Comparison of ENCODE assay signal across 1 cellular context in the genomic region with DNA sequence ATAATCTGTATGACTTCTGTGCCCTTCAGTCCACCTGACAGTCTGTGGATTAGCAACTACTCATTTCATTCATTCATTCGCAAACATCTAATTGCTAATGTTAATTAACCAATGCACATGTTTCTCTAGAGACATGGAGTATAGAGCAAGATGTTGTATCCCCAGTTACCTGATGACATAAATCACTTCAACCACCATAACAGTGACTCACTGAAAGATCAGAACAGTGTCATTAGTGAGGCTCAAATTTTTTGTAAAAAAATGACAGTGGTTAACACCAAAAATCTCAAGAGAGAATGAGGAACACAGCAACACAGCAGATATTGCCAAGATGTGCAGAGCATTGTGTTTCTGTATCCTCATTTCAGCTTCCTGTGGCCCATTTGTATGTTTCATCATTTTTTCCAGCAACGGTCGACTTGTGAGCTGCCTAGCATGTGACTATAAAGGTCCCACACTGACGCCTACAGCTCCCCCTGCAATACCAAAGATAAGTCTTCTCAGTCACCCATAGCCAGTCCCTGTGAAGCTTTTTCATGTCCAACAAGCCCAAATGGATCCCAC.
TF ChIP-seq lines count a peak whose summit lies in the region.

No MANE protein-coding gene starts in this region.

TF ChIP-seq in GM12878, 131 proteins besides CTCF, POLR2A, EP300 and RAD21 (continues in another document):
- TF ChIP-seq PML (IDR thresholded peaks at IDR 0.05; ENCODE audit: low read length) (no peak), GABPA (IDR thresholded peaks at IDR 0.05; ENCODE audit: low read depth) (no peak), SPI1 (IDR thresholded peaks at IDR 0.05; ENCODE audit: borderline replicate concordance, insufficient read depth, low read depth, low read length) (peak; percentile 65; the same call in 1 of the 2 replicates), ASH2L (IDR thresholded peaks at IDR 0.05; ENCODE audit: borderline replicate concordance, low read depth) (no peak), MYC (IDR thresholded peaks at IDR 0.05; ENCODE audit: insufficient read depth, insufficient read length, insufficient replicate concordance, low read length, severe bottlenecking) (no peak), SREBF1 (IDR thresholded peaks at IDR 0.05; ENCODE audit: low read length) (no peak), EGR1 (IDR thresholded peaks at IDR 0.05; ENCODE audit: borderline replicate concordance in 1 of 2, low read depth in 2 of 2, low read length in 2 of 2) (no peak), BHLHE40 (IDR thresholded peaks at IDR 0.05; ENCODE audit: borderline replicate concordance in 1 of 2, low read depth in 2 of 2, low read length in 1 of 2) (peak; percentile 54 to 83), IKZF1 (conservative IDR thresholded peaks at IDR 0.05) (peak; percentile 85), RFX5 (IDR thresholded peaks at IDR 0.05; ENCODE audit: low read depth, low read length) (no peak), DPF2 (IDR thresholded peaks at IDR 0.05) (peak; percentile 90; the same call in 1 of the 2 replicates), NR2C2 (IDR thresholded peaks at IDR 0.05; ENCODE audit: borderline replicate concordance, control insufficient read depth, insufficient read length, low read depth) (no peak), NFYA (IDR thresholded peaks at IDR 0.05; ENCODE audit: borderline replicate concordance, low read depth, low read length) (no peak), ZNF24 (IDR thresholded peaks at IDR 0.05) (peak; percentile 98), TCF3 (IDR thresholded peaks at IDR 0.05; ENCODE audit: borderline replicate concordance, insufficient read depth, low read depth, low read length) (no peak), ATF7 (IDR thresholded peaks at IDR 0.05; ENCODE audit: low read depth) (peak; percentile 98), CREM (IDR thresholded peaks at IDR 0.05; ENCODE audit: low read depth) (no peak), HDAC2 (IDR thresholded peaks at IDR 0.05) (no peak), TBL1XR1 (IDR thresholded peaks at IDR 0.05; ENCODE audit: low read depth, low read length) (no peak), SMC3 (IDR thresholded peaks at IDR 0.05; ENCODE audit: borderline replicate concordance, low read length) (0 out of 2 replicates have a peak, but pooled peaks have one; percentile 3), POLR2AphosphoS5 (IDR thresholded peaks at IDR 0.05; ENCODE audit: low read length) (no peak), POU2F2 (IDR thresholded peaks at IDR 0.05; ENCODE audit: borderline replicate concordance, low read depth, low read length) (0 out of 3 replicates have a peak, but pooled peaks have one; percentile 20), PAX8 (IDR thresholded peaks at IDR 0.05) (no peak), STAT1 (conservative IDR thresholded peaks at IDR 0.05) (no peak), ZNF207 (IDR thresholded peaks at IDR 0.05; ENCODE audit: borderline replicate concordance) (peak; percentile 46; the same call in 1 of the 2 replicates), ZNF622 (IDR thresholded peaks at IDR 0.05) (no peak), ESRRA (IDR thresholded peaks at IDR 0.05; ENCODE audit: low read length) (0 out of 2 replicates have a peak, but pooled peaks have one; percentile 14), HDAC6 (IDR thresholded peaks at IDR 0.05; ENCODE audit: unreplicated experiment) (no peak), BACH1 (IDR thresholded peaks at IDR 0.05; ENCODE audit: borderline replicate concordance) (peak; percentile 56; the same call in 1 of the 2 replicates), WRNIP1 (IDR thresholded peaks at IDR 0.05; ENCODE audit: borderline replicate concordance, low read depth, low read length) (no peak), ZNF384 (IDR thresholded peaks at IDR 0.05; ENCODE audit: borderline replicate concordance, low read depth, low read length) (peak; percentile 91), MTA2 (IDR thresholded peaks at IDR 0.05; ENCODE audit: low read depth) (peak; percentile 99)
- TF ChIP-seq, protein P1, sequence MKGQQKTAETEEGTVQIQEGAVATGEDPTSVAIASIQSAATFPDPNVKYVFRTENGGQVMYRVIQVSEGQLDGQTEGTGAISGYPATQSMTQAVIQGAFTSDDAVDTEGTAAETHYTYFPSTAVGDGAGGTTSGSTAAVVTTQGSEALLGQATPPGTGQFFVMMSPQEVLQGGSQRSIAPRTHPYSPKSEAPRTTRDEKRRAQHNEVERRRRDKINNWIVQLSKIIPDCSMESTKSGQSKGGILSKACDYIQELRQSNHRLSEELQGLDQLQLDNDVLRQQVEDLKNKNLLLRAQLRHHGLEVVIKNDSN (IDR thresholded peaks at IDR 0.05; ENCODE audit: borderline replicate concordance, extremely low read length, insufficient read depth, low read depth, low read length): no peak
- TF ChIP-seq, protein P2, sequence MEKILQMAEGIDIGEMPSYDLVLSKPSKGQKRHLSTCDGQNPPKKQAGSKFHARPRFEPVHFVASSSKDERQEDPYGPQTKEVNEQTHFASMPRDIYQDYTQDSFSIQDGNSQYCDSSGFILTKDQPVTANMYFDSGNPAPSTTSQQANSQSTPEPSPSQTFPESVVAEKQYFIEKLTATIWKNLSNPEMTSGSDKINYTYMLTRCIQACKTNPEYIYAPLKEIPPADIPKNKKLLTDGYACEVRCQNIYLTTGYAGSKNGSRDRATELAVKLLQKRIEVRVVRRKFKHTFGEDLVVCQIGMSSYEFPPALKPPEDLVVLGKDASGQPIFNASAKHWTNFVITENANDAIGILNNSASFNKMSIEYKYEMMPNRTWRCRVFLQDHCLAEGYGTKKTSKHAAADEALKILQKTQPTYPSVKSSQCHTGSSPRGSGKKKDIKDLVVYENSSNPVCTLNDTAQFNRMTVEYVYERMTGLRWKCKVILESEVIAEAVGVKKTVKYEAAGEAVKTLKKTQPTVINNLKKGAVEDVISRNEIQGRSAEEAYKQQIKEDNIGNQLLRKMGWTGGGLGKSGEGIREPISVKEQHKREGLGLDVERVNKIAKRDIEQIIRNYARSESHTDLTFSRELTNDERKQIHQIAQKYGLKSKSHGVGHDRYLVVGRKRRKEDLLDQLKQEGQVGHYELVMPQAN (conservative IDR thresholded peaks at IDR 0.05): 0 out of 2 replicates have a peak, but pooled peaks have one; percentile 25
- TF ChIP-seq, protein P3, sequence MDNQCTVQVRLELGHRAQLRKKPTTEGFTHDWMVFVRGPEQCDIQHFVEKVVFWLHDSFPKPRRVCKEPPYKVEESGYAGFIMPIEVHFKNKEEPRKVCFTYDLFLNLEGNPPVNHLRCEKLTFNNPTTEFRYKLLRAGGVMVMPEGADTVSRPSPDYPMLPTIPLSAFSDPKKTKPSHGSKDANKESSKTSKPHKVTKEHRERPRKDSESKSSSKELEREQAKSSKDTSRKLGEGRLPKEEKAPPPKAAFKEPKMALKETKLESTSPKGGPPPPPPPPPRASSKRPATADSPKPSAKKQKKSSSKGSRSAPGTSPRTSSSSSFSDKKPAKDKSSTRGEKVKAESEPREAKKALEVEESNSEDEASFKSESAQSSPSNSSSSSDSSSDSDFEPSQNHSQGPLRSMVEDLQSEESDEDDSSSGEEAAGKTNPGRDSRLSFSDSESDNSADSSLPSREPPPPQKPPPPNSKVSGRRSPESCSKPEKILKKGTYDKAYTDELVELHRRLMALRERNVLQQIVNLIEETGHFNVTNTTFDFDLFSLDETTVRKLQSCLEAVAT (IDR thresholded peaks at IDR 0.05): peak; percentile 87; the same call in 1 of the 2 replicates
- TF ChIP-seq, protein P4, sequence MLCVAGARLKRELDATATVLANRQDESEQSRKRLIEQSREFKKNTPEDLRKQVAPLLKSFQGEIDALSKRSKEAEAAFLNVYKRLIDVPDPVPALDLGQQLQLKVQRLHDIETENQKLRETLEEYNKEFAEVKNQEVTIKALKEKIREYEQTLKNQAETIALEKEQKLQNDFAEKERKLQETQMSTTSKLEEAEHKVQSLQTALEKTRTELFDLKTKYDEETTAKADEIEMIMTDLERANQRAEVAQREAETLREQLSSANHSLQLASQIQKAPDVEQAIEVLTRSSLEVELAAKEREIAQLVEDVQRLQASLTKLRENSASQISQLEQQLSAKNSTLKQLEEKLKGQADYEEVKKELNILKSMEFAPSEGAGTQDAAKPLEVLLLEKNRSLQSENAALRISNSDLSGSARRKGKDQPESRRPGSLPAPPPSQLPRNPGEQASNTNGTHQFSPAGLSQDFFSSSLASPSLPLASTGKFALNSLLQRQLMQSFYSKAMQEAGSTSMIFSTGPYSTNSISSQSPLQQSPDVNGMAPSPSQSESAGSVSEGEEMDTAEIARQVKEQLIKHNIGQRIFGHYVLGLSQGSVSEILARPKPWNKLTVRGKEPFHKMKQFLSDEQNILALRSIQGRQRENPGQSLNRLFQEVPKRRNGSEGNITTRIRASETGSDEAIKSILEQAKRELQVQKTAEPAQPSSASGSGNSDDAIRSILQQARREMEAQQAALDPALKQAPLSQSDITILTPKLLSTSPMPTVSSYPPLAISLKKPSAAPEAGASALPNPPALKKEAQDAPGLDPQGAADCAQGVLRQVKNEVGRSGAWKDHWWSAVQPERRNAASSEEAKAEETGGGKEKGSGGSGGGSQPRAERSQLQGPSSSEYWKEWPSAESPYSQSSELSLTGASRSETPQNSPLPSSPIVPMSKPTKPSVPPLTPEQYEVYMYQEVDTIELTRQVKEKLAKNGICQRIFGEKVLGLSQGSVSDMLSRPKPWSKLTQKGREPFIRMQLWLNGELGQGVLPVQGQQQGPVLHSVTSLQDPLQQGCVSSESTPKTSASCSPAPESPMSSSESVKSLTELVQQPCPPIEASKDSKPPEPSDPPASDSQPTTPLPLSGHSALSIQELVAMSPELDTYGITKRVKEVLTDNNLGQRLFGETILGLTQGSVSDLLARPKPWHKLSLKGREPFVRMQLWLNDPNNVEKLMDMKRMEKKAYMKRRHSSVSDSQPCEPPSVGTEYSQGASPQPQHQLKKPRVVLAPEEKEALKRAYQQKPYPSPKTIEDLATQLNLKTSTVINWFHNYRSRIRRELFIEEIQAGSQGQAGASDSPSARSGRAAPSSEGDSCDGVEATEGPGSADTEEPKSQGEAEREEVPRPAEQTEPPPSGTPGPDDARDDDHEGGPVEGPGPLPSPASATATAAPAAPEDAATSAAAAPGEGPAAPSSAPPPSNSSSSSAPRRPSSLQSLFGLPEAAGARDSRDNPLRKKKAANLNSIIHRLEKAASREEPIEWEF (IDR thresholded peaks at IDR 0.05; ENCODE audit: insufficient replicate concordance, low read depth, low read length): peak; percentile 88
- TF ChIP-seq, protein P5, sequence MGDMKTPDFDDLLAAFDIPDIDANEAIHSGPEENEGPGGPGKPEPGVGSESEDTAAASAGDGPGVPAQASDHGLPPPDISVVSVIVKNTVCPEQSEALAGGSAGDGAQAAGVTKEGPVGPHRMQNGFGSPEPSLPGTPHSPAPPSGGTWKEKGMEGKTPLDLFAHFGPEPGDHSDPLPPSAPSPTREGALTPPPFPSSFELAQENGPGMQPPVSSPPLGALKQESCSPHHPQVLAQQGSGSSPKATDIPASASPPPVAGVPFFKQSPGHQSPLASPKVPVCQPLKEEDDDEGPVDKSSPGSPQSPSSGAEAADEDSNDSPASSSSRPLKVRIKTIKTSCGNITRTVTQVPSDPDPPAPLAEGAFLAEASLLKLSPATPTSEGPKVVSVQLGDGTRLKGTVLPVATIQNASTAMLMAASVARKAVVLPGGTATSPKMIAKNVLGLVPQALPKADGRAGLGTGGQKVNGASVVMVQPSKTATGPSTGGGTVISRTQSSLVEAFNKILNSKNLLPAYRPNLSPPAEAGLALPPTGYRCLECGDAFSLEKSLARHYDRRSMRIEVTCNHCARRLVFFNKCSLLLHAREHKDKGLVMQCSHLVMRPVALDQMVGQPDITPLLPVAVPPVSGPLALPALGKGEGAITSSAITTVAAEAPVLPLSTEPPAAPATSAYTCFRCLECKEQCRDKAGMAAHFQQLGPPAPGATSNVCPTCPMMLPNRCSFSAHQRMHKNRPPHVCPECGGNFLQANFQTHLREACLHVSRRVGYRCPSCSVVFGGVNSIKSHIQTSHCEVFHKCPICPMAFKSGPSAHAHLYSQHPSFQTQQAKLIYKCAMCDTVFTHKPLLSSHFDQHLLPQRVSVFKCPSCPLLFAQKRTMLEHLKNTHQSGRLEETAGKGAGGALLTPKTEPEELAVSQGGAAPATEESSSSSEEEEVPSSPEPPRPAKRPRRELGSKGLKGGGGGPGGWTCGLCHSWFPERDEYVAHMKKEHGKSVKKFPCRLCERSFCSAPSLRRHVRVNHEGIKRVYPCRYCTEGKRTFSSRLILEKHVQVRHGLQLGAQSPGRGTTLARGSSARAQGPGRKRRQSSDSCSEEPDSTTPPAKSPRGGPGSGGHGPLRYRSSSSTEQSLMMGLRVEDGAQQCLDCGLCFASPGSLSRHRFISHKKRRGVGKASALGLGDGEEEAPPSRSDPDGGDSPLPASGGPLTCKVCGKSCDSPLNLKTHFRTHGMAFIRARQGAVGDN (IDR thresholded peaks at IDR 0.05): peak; percentile 90
- TF ChIP-seq, protein P6, sequence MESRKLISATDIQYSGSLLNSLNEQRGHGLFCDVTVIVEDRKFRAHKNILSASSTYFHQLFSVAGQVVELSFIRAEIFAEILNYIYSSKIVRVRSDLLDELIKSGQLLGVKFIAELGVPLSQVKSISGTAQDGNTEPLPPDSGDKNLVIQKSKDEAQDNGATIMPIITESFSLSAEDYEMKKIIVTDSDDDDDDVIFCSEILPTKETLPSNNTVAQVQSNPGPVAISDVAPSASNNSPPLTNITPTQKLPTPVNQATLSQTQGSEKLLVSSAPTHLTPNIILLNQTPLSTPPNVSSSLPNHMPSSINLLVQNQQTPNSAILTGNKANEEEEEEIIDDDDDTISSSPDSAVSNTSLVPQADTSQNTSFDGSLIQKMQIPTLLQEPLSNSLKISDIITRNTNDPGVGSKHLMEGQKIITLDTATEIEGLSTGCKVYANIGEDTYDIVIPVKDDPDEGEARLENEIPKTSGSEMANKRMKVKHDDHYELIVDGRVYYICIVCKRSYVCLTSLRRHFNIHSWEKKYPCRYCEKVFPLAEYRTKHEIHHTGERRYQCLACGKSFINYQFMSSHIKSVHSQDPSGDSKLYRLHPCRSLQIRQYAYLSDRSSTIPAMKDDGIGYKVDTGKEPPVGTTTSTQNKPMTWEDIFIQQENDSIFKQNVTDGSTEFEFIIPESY (IDR thresholded peaks at IDR 0.05): 0 out of 2 replicates have a peak, but pooled peaks have one; percentile 5
- TF ChIP-seq, protein P7, sequence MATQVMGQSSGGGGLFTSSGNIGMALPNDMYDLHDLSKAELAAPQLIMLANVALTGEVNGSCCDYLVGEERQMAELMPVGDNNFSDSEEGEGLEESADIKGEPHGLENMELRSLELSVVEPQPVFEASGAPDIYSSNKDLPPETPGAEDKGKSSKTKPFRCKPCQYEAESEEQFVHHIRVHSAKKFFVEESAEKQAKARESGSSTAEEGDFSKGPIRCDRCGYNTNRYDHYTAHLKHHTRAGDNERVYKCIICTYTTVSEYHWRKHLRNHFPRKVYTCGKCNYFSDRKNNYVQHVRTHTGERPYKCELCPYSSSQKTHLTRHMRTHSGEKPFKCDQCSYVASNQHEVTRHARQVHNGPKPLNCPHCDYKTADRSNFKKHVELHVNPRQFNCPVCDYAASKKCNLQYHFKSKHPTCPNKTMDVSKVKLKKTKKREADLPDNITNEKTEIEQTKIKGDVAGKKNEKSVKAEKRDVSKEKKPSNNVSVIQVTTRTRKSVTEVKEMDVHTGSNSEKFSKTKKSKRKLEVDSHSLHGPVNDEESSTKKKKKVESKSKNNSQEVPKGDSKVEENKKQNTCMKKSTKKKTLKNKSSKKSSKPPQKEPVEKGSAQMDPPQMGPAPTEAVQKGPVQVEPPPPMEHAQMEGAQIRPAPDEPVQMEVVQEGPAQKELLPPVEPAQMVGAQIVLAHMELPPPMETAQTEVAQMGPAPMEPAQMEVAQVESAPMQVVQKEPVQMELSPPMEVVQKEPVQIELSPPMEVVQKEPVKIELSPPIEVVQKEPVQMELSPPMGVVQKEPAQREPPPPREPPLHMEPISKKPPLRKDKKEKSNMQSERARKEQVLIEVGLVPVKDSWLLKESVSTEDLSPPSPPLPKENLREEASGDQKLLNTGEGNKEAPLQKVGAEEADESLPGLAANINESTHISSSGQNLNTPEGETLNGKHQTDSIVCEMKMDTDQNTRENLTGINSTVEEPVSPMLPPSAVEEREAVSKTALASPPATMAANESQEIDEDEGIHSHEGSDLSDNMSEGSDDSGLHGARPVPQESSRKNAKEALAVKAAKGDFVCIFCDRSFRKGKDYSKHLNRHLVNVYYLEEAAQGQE (IDR thresholded peaks at IDR 0.05; ENCODE audit: low read depth, low read length): no peak
